ENCODE assay signal across 9 cellular contexts in genomic region chr17:81049973-81050551, GRCh38. TPM values are rescaled to one million over a fixed set of nuclear protein-coding genes. Genes with fewer than 3 reads are reported as not detected.
DNase-seq lines count a peak whose midpoint lies in the region; ATAC-seq and TF ChIP-seq lines count a peak whose summit lies in the region.
"Had no signal": no experiment of that assay in that cellular context is flagged by ENCODE, and none has a peak within 500 bp of the region (broad histone marks: within the 10 kb centered on the region; RNA-seq: fewer than 3 reads in every experiment).

No MANE protein-coding gene starts in this region.

- peaks cover 9 to 17% (median 15%) of the 10 kb centered on the region in 4 donors for H3K4me1 Mint-ChIP-seq in naive thymus-derived CD8-positive, alpha-beta T cell

- peaks cover 0 to 11% of the 10 kb centered on the region in 2 experiments; a peak in 1 of 3 replicates for H3K36me3 ChIP-seq in HEK293 (ENCODE audit: control insufficient read depth in 2 of 2, insufficient read depth in 1 of 2, low read length in 2 of 2)

- no peaks in the 10 kb centered on the region for H3K27me3 Mint-ChIP-seq in naive thymus-derived CD8-positive, alpha-beta T cell

- no peaks in the 10 kb centered on the region for H3K9me3 Mint-ChIP-seq in naive thymus-derived CD8-positive, alpha-beta T cell

- H3K4me1 ChIP-seq in HEK293 (ENCODE audit: control insufficient read depth, insufficient read depth, low read length) (peaks cover 9% of the 10 kb centered on the region), right cardiac atrium (ENCODE audit: control insufficient read depth, insufficient read depth, low read length) (peaks cover 5% of the 10 kb centered on the region)

- POLR2A ChIA-PET in HEK293 (lab: Yijun Ruan, JAX) (interaction anchor here (1.6 to 4.2 kb wide), 3 partner anchors 14 to 48 kb away, joined by 8 to 23 read pairs (median 11); partner anchors contain the start of gene BAIAP2), GM10248 (lab: Yijun Ruan, JAX) (no interaction called here)
- POLR2A ChIA-PET in naive thymus-derived CD8-positive, alpha-beta T cell (lab: Charles Lee), result no interaction called here

- H3K9me3 ChIP-seq in HEK293 (ENCODE audit: control insufficient read depth, insufficient read depth, low read depth, low read length) (no peaks in the 10 kb centered on the region), right cardiac atrium (ENCODE audit: control insufficient read depth, low read length) (no peaks in the 10 kb centered on the region)

- peak; percentile 7 to 17 for ATAC-seq in right cardiac atrium
- no peak for ATAC-seq in naive thymus-derived CD8-positive, alpha-beta T cell

- no peak overlapping the region for H3K27ac ChIP-seq in HEK293 (ENCODE audit: extremely low read depth, low read depth, low read length)
- H3K27ac ChIP-seq in VCaP, result peak overlapping the region; percentile 25; the same call in 1 of the 2 replicates
- no peak overlapping the region for H3K27ac ChIP-seq in right cardiac atrium (ENCODE audit: low read length)
- peak overlapping the region in 19 of 21 experiments; percentile 0 to 78 (median 62) for H3K27ac ChIP-seq in skin epidermis

- WGBS in right cardiac atrium, result 65% methylated on average over 26 of the region's 26 CpGs

- intact Hi-C loops in right cardiac atrium (cut with DNase I), result no loop called here

- CTCF ChIA-PET in HEK293 (lab: Yijun Ruan, JAX) (interaction anchor here (0.6 to 2.3 kb wide), 7 partner anchors 10 to 291 kb away, joined by 3 to 8 read pairs (median 4); no protein-coding TSS in a partner anchor), GM10248 (lab: Yijun Ruan, JAX) (interaction anchor here (1.8 kb wide), 1 partner anchor 26 kb away, joined by 5 read pairs; no protein-coding TSS in a partner anchor)

- no peak overlapping the region for H3K27ac Mint-ChIP-seq in naive thymus-derived CD8-positive, alpha-beta T cell

- peak overlapping the region in 1 of 10 donors; percentile 72 for H3K4me3 Mint-ChIP-seq in naive thymus-derived CD8-positive, alpha-beta T cell

- no peak for TF ChIP-seq CTCF in HEK293 (tag by site-specific recombination; IDR thresholded peaks at IDR 0.05)
- no peak for TF ChIP-seq CTCF in VCaP (conservative IDR thresholded peaks at IDR 0.05)
- TF ChIP-seq CTCF in GM10248 (IDR thresholded peaks at IDR 0.05; ENCODE audit: control extremely low read depth, extremely low read depth, low read depth, missing control alignments), result no peak

- peak overlapping the region; percentile 6 for H3K4me3 ChIP-seq in HEK293 (ENCODE audit: low read depth, low read length)
- no peak overlapping the region for H3K4me3 ChIP-seq in right cardiac atrium (ENCODE audit: low read length)
- no peak overlapping the region for H3K4me3 ChIP-seq in skin epidermis

- H3K36me3 Mint-ChIP-seq in naive thymus-derived CD8-positive, alpha-beta T cell, result no peaks in the 10 kb centered on the region

- H3K27me3 ChIP-seq in right cardiac atrium (ENCODE audit: control insufficient read depth, insufficient read depth), result no peaks in the 10 kb centered on the region

- DNase-seq in right cardiac atrium, result peak; percentile 49 to 81 (median 76)
- no peak for DNase-seq in GM10248 (ENCODE audit: extremely low spot score)
- DNase-seq in NCI-H187 treated with DMSO at 0.1 percent for 48 hours (lab: John Stamatoyannopoulos, UW), result no peak
- no peak for DNase-seq in NCI-H1092 treated with DMSO at 0.1 percent for 48 hours (lab: John Stamatoyannopoulos, UW)
- no peak for DNase-seq in naive thymus-derived CD8-positive, alpha-beta T cell
- DNase-seq: stimulated activated CD4-positive, alpha-beta T cell treated with anti-CD3 and anti-CD28 coated beads, Interleukin-12 subunit alpha, Interleukin-12 subunit beta, amount 100 ng/mL, for 4 hours had no signal

TF ChIP-seq in HEK293, 187 proteins besides CTCF, POLR2A, EP300 and RAD21:
- no peak for TF ChIP-seq ZNF37A (tag by site-specific recombination; IDR thresholded peaks at IDR 0.05)
- peak; percentile 72 for TF ChIP-seq KLF1 (tag by site-specific recombination; IDR thresholded peaks at IDR 0.05)
- TF ChIP-seq WT1 (tag by site-specific recombination; IDR thresholded peaks at IDR 0.05), result peak; percentile 66
- peak; percentile 85 for TF ChIP-seq ZFHX2 (tag by site-specific recombination; conservative IDR thresholded peaks at IDR 0.05)
- TF ChIP-seq PBX3 (CRISPR knock-in tag; IDR thresholded peaks at IDR 0.05), result 0 out of 2 replicates have a peak, but pooled peaks have one; percentile 47
- no peak for TF ChIP-seq ZNF645 (tag by site-specific recombination; IDR thresholded peaks at IDR 0.05)
- peak; percentile 65; the same call in 1 of the 2 replicates for TF ChIP-seq EGR2 (tag by site-specific recombination; IDR thresholded peaks at IDR 0.05; ENCODE audit: low read depth)
- peak; percentile 19; the same call in 1 of the 2 replicates for TF ChIP-seq SP2 (tag by site-specific recombination; IDR thresholded peaks at IDR 0.05)
TF ChIP-seq in HEK293: peak in this region for 6.

RNA-seq across cellular contexts. Expression of gene BAIAP2, which starts 15.1 kb away (rescaled TPM):
- 10 to 100 TPM; 20.5 to 39.5 (median 33.8) TPM for total RNA-seq in right cardiac atrium
- polyA plus RNA-seq in right cardiac atrium, result 31.8 TPM
- 10 to 100 TPM in 1 of 2 experiments, 1 to 10 TPM in 1; 7.4 to 11.7 TPM for total RNA-seq in naive thymus-derived CD8-positive, alpha-beta T cell
- 1 to 10 TPM; 2.2 to 6.9 (median 2.6) TPM for polyA plus RNA-seq in naive thymus-derived CD8-positive, alpha-beta T cell

RNA-seq across cellular contexts. Expression of gene CHMP6, which starts 58.4 kb away (rescaled TPM):
- total RNA-seq in right cardiac atrium, result 10 to 100 TPM; 18.4 to 22.5 (median 19.7) TPM
- 24.6 TPM for polyA plus RNA-seq in right cardiac atrium
- total RNA-seq in naive thymus-derived CD8-positive, alpha-beta T cell, result 10 to 100 TPM; 40.1 to 47.6 TPM
- 10 to 100 TPM; 41.3 to 43.2 (median 41.6) TPM for polyA plus RNA-seq in naive thymus-derived CD8-positive, alpha-beta T cell

Comparison
In these comparisons a context has a peak if more than half of its experiments do, and no peak if none do; other contexts are left out.
1. H3K27ac ChIP-seq: peak in VCaP (single experiment) and skin epidermis (19 of 21); none in HEK293 (single experiment) and right cardiac atrium (single experiment).
2. ATAC-seq: peak in right cardiac atrium (2 of 2); none in naive thymus-derived CD8-positive, alpha-beta T cell (0 of 2).
3. DNase-seq: peak in right cardiac atrium (3 of 3); none in GM10248 (single experiment), NCI-H187 treated with DMSO at 0.1 percent for 48 hours (single experiment), NCI-H1092 treated with DMSO at 0.1 percent for 48 hours (single experiment) and naive thymus-derived CD8-positive, alpha-beta T cell (0 of 10).